In the genomic region with DNA sequence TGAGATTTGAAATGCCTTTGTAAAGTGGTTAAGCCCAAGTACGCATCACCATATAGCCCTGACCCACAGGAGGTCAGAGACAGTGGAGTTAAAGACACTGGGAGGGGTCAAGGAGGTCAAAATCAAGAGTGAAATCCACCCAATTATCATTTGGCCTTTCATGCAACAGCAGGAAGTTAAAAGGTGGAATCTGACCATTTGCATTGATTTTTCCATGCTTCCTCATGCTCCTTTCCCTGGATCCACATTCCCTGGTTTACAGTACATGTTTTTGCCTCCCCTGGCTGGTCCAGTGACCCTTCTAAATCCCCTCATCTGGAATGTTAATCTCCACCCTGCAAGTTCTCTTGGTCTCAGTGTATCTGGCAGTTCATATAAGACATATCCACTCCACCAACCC, we compare ENCODE assay signal across 2 cellular contexts.
TF ChIP-seq lines count a peak whose summit lies in the region.

No MANE protein-coding gene starts in this region.

TF ChIP-seq in HepG2, 621 proteins besides CTCF, POLR2A, EP300 and RAD21:
- peak; percentile 19; the same call in 1 of the 2 replicates for TF ChIP-seq ETV5 (CRISPR knock-in tag; IDR thresholded peaks at IDR 0.05; ENCODE audit: borderline replicate concordance)
- TF ChIP-seq ZNF549 (CRISPR knock-in tag; IDR thresholded peaks at IDR 0.05) = no peak
- TF ChIP-seq ZBTB40 (IDR thresholded peaks at IDR 0.05) = no peak
- TF ChIP-seq ZBTB40 (CRISPR knock-in tag; IDR thresholded peaks at IDR 0.05) = no peak
- TF ChIP-seq THAP11 (CRISPR knock-in tag; IDR thresholded peaks at IDR 0.05) = no peak
- peak; percentile 57; the same call in 1 of the 2 replicates for TF ChIP-seq NR2F2 (IDR thresholded peaks at IDR 0.05; ENCODE audit: borderline replicate concordance, low read depth)
- TF ChIP-seq NR2F6 (IDR thresholded peaks at IDR 0.05) = peak; percentile 34; the same call in 1 of the 2 replicates
- TF ChIP-seq NR2F6 (CRISPR knock-in tag; IDR thresholded peaks at IDR 0.05) = no peak

TF ChIP-seq in neural cell, 6 proteins besides CTCF, POLR2A, EP300 and RAD21:
- TF ChIP-seq, protein P1, sequence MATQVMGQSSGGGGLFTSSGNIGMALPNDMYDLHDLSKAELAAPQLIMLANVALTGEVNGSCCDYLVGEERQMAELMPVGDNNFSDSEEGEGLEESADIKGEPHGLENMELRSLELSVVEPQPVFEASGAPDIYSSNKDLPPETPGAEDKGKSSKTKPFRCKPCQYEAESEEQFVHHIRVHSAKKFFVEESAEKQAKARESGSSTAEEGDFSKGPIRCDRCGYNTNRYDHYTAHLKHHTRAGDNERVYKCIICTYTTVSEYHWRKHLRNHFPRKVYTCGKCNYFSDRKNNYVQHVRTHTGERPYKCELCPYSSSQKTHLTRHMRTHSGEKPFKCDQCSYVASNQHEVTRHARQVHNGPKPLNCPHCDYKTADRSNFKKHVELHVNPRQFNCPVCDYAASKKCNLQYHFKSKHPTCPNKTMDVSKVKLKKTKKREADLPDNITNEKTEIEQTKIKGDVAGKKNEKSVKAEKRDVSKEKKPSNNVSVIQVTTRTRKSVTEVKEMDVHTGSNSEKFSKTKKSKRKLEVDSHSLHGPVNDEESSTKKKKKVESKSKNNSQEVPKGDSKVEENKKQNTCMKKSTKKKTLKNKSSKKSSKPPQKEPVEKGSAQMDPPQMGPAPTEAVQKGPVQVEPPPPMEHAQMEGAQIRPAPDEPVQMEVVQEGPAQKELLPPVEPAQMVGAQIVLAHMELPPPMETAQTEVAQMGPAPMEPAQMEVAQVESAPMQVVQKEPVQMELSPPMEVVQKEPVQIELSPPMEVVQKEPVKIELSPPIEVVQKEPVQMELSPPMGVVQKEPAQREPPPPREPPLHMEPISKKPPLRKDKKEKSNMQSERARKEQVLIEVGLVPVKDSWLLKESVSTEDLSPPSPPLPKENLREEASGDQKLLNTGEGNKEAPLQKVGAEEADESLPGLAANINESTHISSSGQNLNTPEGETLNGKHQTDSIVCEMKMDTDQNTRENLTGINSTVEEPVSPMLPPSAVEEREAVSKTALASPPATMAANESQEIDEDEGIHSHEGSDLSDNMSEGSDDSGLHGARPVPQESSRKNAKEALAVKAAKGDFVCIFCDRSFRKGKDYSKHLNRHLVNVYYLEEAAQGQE (IDR thresholded peaks at IDR 0.05; ENCODE audit: borderline replicate concordance) = no peak
- TF ChIP-seq MXI1 (conservative IDR thresholded peaks at IDR 0.05; ENCODE audit: poor library complexity, severe bottlenecking) (no peak), POLR2AphosphoS5 (IDR thresholded peaks at IDR 0.05) (no peak), EZH2 (IDR thresholded peaks at IDR 0.05; ENCODE audit: borderline replicate concordance, insufficient read depth, low read length, poor library complexity, severe bottlenecking) (no peak), TAF1 (IDR thresholded peaks at IDR 0.05; ENCODE audit: low read depth) (no peak), SMC3 (conservative IDR thresholded peaks at IDR 0.05; ENCODE audit: poor library complexity) (no peak)
